In genomic region chr3:28067014-28067413, GRCh38 we compare ENCODE assay signal across 22 cellular contexts.
DNase-seq lines count a peak whose midpoint lies in the region; ATAC-seq, FAIRE-seq and TF ChIP-seq lines count a peak whose summit lies in the region.
"Had no signal": no experiment of that assay in that cellular context is flagged by ENCODE, and none has a peak within 500 bp of the region (broad histone marks: within the 10 kb centered on the region; RNA-seq: fewer than 3 reads in every experiment).

No MANE protein-coding gene starts in this region.

- in situ Hi-C loops in HepG2 (cut with HindIII; ENCODE audit: extremely low pct_ligation_motif_present, low pct_unique_long_range_greater_than_20kb): no loop called here

- no TSS peak for BruUV-seq in HepG2 (replicated peaks; lab: Mats Ljungman, UMichigan)

- TF ChIP-seq POLR2A in HepG2 (IDR thresholded peaks at IDR 0.05; ENCODE audit: insufficient read depth in 1 of 2, low read depth in 2 of 2, low read length in 2 of 2) (no peak), right lobe of liver (IDR thresholded peaks at IDR 0.05) (no peak)

- H3K9me3 Mint-ChIP-seq in WTC11: peaks cover 27% of the 10 kb centered on the region

- no peaks in the 10 kb centered on the region for H4K20me1 ChIP-seq in HepG2 (ENCODE audit: insufficient read depth, low read length)
- H4K20me1 ChIP-seq: BLaER1 treated with 17β-estradiol and CSF1 and Interleukin-3, amounts not matched to agents 10 nM and 100 nM had no signal

- H3K4me1 ChIP-seq in HepG2 (ENCODE audit: insufficient read depth, low read length): no peaks in the 10 kb centered on the region
- H3K4me1 ChIP-seq in right lobe of liver: no peaks in the 10 kb centered on the region
- H3K4me1 ChIP-seq: A549; BLaER1 treated with 17β-estradiol and CSF1 and Interleukin-3, amounts not matched to agents 10 nM and 100 nM; Caco-2 had no signal

- no peak overlapping the region for H3K9ac ChIP-seq in HepG2 (ENCODE audit: insufficient read depth, low read depth, low read length)
- H3K9ac ChIP-seq: BLaER1 treated with 17β-estradiol and CSF1 and Interleukin-3, amounts not matched to agents 10 nM and 100 nM had no signal

- H3K4me3 Mint-ChIP-seq in WTC11: no peak overlapping the region
- H3K4me3 Mint-ChIP-seq: B cell; CD4-positive, alpha-beta T cell; CD8-positive, alpha-beta T cell had no signal

- no peak for FAIRE-seq in HepG2 (lab: Jason Lieb, UNC)
- FAIRE-seq: A549, D721Med, G401.6, GM12878, GM12892, GM18507 had no signal

- no peak overlapping the region for H2AFZ ChIP-seq in HepG2 (ENCODE audit: low read length)

- H3K27ac ChIP-seq in HepG2 (ENCODE audit: extremely low read length, insufficient read depth, low read length) (no peak overlapping the region), right lobe of liver (no peak overlapping the region)
- H3K27ac ChIP-seq: 22Rv1; A549; BLaER1 treated with 17β-estradiol and CSF1 and Interleukin-3, amounts not matched to agents 10 nM and 100 nM; C4-2B had no signal

- H3K27ac Mint-ChIP-seq in WTC11: 0 out of 2 replicates have a peak overlapping the region, but pooled peaks have one; percentile 49
- H3K27ac Mint-ChIP-seq: B cell; CD4-positive, alpha-beta T cell; CD8-positive, alpha-beta T cell had no signal

- CTCF ChIA-PET in HepG2 (lab: Yijun Ruan, JAX; ENCODE audit: low intra/inter-chr PET ratio, low total read pairs): no interaction called here
- CTCF ChIA-PET in WTC11 (lab: Charles Lee): interaction anchor here (0.6 kb wide), 1 partner anchor 204 kb away, joined by 4 read pairs; no protein-coding TSS in a partner anchor

- POLR2A ChIA-PET in HepG2 (lab: Yijun Ruan, JAX): no interaction called here
- POLR2A ChIA-PET in WTC11 (lab: Charles Lee): no interaction called here

- peaks cover 9% of the 10 kb centered on the region for H3K4me1 Mint-ChIP-seq in WTC11
- H3K4me1 Mint-ChIP-seq: B cell had no signal

- H3K27me3 ChIP-seq in HepG2 (ENCODE audit: control insufficient read depth in 1 of 2, insufficient read depth in 2 of 2, low read length in 2 of 2): no peaks in the 10 kb centered on the region
- H3K27me3 ChIP-seq in right lobe of liver: no peaks in the 10 kb centered on the region
- H3K27me3 ChIP-seq: BLaER1 treated with 17β-estradiol and CSF1 and Interleukin-3, amounts not matched to agents 10 nM and 100 nM had no signal

- TF ChIP-seq RAD21 in HepG2 (CRISPR knock-in tag; IDR thresholded peaks at IDR 0.05): no peak

- H3K79me2 ChIP-seq in HepG2 (ENCODE audit: insufficient read depth, low read length): no peaks in the 10 kb centered on the region

- H3K36me3 ChIP-seq in HepG2 (replicated peaks in 1 of 2; ENCODE audit: control insufficient read depth in 1 of 2, insufficient read depth in 2 of 2, low read length in 2 of 2) (no peaks in the 10 kb centered on the region), right lobe of liver (no peaks in the 10 kb centered on the region)
- H3K36me3 ChIP-seq: BLaER1 treated with 17β-estradiol and CSF1 and Interleukin-3, amounts not matched to agents 10 nM and 100 nM had no signal

- no peak overlapping the region for H3K4me3 ChIP-seq in HepG2 (replicated peaks in 1 of 3; ENCODE audit: insufficient read depth in 1 of 3, low read depth in 2 of 3, low read length in 3 of 3)
- no peak overlapping the region for H3K4me3 ChIP-seq in right lobe of liver
- H3K4me3 ChIP-seq: A549; BLaER1 treated with 17β-estradiol and CSF1 and Interleukin-3, amounts not matched to agents 10 nM and 100 nM; GM12878 had no signal

- peaks cover 4% of the 10 kb centered on the region; the same call in 1 of the 2 replicates for H3K27me3 Mint-ChIP-seq in WTC11 (ENCODE audit: low read depth)
- H3K27me3 Mint-ChIP-seq: B cell; CD4-positive, alpha-beta T cell had no signal

- H3K9me3 ChIP-seq in HepG2 (ENCODE audit: low read length) (0 out of 2 replicates have a peak, but pooled peaks cover 4% of the 10 kb centered on the region), right lobe of liver (no peaks in the 10 kb centered on the region)
- H3K9me3 ChIP-seq: Caco-2 had no signal

- TF ChIP-seq EP300 in HepG2 (IDR thresholded peaks at IDR 0.05; ENCODE audit: low read depth in 2 of 2, low read length in 2 of 2) (no peak), HepG2 (CRISPR knock-in tag; IDR thresholded peaks at IDR 0.05; ENCODE audit: borderline replicate concordance) (no peak)

- intact Hi-C loops in HepG2 (cut with micrococcal nuclease; ENCODE audit: unreplicated experiment) (no loop called here), right lobe of liver (cut with DNase I) (no loop called here)

- no peak overlapping the region for H3K4me2 ChIP-seq in HepG2 (ENCODE audit: low read depth, low read length)
- H3K4me2 ChIP-seq: A549; BLaER1 treated with 17β-estradiol and CSF1 and Interleukin-3, amounts not matched to agents 10 nM and 100 nM had no signal

- no CpG with 5 or more reads among the region's 2 CpGs for WGBS in HepG2 (ENCODE audit: low lambda C conversion rate)
- WGBS in right lobe of liver (ENCODE audit: insufficient coverage, low coverage, low lambda C conversion rate, missing lambda C conversion rate): 80% methylated on average over 2 of the region's 2 CpGs

- no peak for DNase-seq in HepG2 (ENCODE audit: low spot score)
- no peak for DNase-seq in right lobe of liver
- no peak for DNase-seq in WTC11 (ENCODE audit: low spot score)
- DNase-seq in omental fat pad (ENCODE audit: low spot score): no peak
- DNase-seq in NCI-H146 (lab: John Stamatoyannopoulos, UW): no peak
- DNase-seq: AML-193; Caco-2; Calu3; CD4-positive, alpha-beta T cell; CD8-positive, alpha-beta T cell; DMS79 treated with DMSO at 0.1 percent for 48 hours; GF-D8 had no signal

- TF ChIP-seq CTCF in HepG2 (CRISPR knock-in tag; IDR thresholded peaks at IDR 0.05) (no peak), right lobe of liver (IDR thresholded peaks at IDR 0.05) (no peak), WTC11 (IDR thresholded peaks at IDR 0.05) (no peak), omental fat pad (IDR thresholded peaks at IDR 0.05) (no peak)

- ATAC-seq in HepG2 (no peak), right lobe of liver (no peak), WTC11 (no peak), omental fat pad (ENCODE audit: low FRiP score) (no peak)
- ATAC-seq: A549; CD8-positive, alpha-beta T cell; GM12878 had no signal

- H3K36me3 Mint-ChIP-seq in WTC11: peaks cover 22% of the 10 kb centered on the region
- H3K36me3 Mint-ChIP-seq: CD8-positive, alpha-beta T cell had no signal

TF ChIP-seq in HepG2, 621 proteins besides CTCF, POLR2A, EP300 and RAD21:
- TF ChIP-seq MLXIP (CRISPR knock-in tag; IDR thresholded peaks at IDR 0.05; ENCODE audit: borderline replicate concordance) (no peak), EHMT2 (IDR thresholded peaks at IDR 0.05; ENCODE audit: borderline replicate concordance, low read depth, low read length) (no peak), ZNF331 (CRISPR knock-in tag; IDR thresholded peaks at IDR 0.05) (peak; percentile 98)

TF ChIP-seq in WTC11, 78 proteins besides CTCF, POLR2A, EP300 and RAD21 (continues in another document):
- TF ChIP-seq ZSCAN18 (CRISPR knock-in tag; IDR thresholded peaks at IDR 0.05): no peak
- TF ChIP-seq ZNF671 (CRISPR knock-in tag; IDR thresholded peaks at IDR 0.05): no peak
- no peak for TF ChIP-seq AFF4 (CRISPR knock-in tag; IDR thresholded peaks at IDR 0.05; ENCODE audit: borderline replicate concordance)
- no peak for TF ChIP-seq ZNF416 (CRISPR knock-in tag; IDR thresholded peaks at IDR 0.05)
- no peak for TF ChIP-seq PREB (CRISPR knock-in tag; IDR thresholded peaks at IDR 0.05; ENCODE audit: borderline replicate concordance)
- no peak for TF ChIP-seq CREB1 (CRISPR knock-in tag; IDR thresholded peaks at IDR 0.05)
